In the genomic region with DNA sequence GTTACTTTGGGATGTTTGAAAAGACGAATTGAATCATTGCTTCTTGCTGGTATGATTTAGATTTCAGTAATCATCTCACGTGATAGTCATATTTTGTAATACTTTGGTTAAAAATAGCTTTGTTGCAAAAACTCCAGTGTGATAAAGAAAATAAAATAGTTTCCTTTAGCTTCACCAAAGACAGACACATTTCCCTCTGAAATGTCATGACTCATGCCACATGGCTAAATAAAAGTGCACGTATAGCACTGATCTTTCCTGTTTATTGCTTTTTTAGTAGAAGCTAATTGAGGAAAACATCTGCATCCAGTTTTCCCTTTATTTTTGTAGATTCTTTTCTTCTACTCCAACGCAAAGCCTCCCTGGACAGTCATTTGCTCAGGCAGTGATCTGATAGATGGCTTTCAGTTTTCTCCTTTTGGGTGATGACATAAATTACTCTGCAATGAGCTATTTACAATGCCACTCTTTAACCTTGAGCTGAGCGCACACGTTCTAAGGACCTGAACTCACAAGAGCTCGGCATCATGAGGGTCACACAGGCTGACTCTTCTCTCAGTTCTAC, we compare ENCODE assay signal across 12 cellular contexts.
DNase-seq lines count a peak whose midpoint lies in the region; ATAC-seq, FAIRE-seq and TF ChIP-seq lines count a peak whose summit lies in the region.
"Had no signal": no experiment of that assay in that cellular context is flagged by ENCODE, and none has a peak within 500 bp of the region (broad histone marks: within the 10 kb centered on the region; RNA-seq: fewer than 3 reads in every experiment).

No MANE protein-coding gene starts in this region.

- H2AFZ ChIP-seq in HepG2 (ENCODE audit: low read length) = no peak overlapping the region

- 18 to 27% (median 22%) methylated on average over 7 of the region's 7 CpGs for WGBS in heart left ventricle, 4 donors
- 66% methylated on average over 7 of the region's 7 CpGs for WGBS in HepG2 (ENCODE audit: low lambda C conversion rate)

- H4K20me1 ChIP-seq in HepG2 (ENCODE audit: insufficient read depth, low read length) = no peaks in the 10 kb centered on the region

- no peak overlapping the region for H3K4me2 ChIP-seq in HepG2 (ENCODE audit: low read depth, low read length)

- peak overlapping the region in 5 of 12 donors; percentile 24 to 38 (median 32) for H3K27ac ChIP-seq in heart left ventricle
- H3K27ac ChIP-seq in HepG2 (ENCODE audit: extremely low read length, insufficient read depth, low read length) = no peak overlapping the region
- H3K27ac ChIP-seq in vagina = peak overlapping the region; percentile 80
- no peak overlapping the region for H3K27ac ChIP-seq in effector memory CD4-positive, alpha-beta T cell (ENCODE audit: insufficient read depth, low read length, poor library complexity, severe bottlenecking)

- peaks cover 0 to 27% (median 12%) of the 10 kb centered on the region in 12 donors for H3K4me1 ChIP-seq in heart left ventricle
- peaks cover 47% of the 10 kb centered on the region for H3K4me1 ChIP-seq in HepG2 (ENCODE audit: insufficient read depth, low read length)
- peaks cover 19% of the 10 kb centered on the region for H3K4me1 ChIP-seq in vagina
- no peaks in the 10 kb centered on the region for H3K4me1 ChIP-seq in effector memory CD4-positive, alpha-beta T cell (ENCODE audit: control insufficient read depth, insufficient read depth, low read length, poor library complexity, severe bottlenecking)
- H3K4me1 ChIP-seq: BE2C had no signal

- H3K79me2 ChIP-seq in HepG2 (ENCODE audit: insufficient read depth, low read length) = no peaks in the 10 kb centered on the region

- TF ChIP-seq EP300 in HepG2 (IDR thresholded peaks at IDR 0.05; ENCODE audit: low read depth in 2 of 2, low read length in 2 of 2) (no peak), HepG2 (CRISPR knock-in tag; IDR thresholded peaks at IDR 0.05; ENCODE audit: borderline replicate concordance) (no peak)

- no TSS peak for BruUV-seq in HepG2 (replicated peaks; lab: Mats Ljungman, UMichigan)

- H3K4me3 ChIP-seq in heart left ventricle = no peak overlapping the region
- H3K4me3 ChIP-seq in choroid plexus epithelial cell (ENCODE audit: low read depth, low read length) = no peak overlapping the region
- H3K4me3 ChIP-seq in HepG2 (replicated peaks in 1 of 3; ENCODE audit: insufficient read depth in 1 of 3, low read depth in 2 of 3, low read length in 3 of 3) = no peak overlapping the region
- no peak overlapping the region for H3K4me3 ChIP-seq in vagina
- H3K4me3 ChIP-seq in effector memory CD4-positive, alpha-beta T cell (ENCODE audit: insufficient read depth, low read depth, low read length, poor library complexity, severe bottlenecking) = no peak overlapping the region
- H3K4me3 ChIP-seq: GM12878 had no signal

- H3K36me3 ChIP-seq in heart left ventricle = no peaks in the 10 kb centered on the region
- H3K36me3 ChIP-seq in HepG2 (replicated peaks in 1 of 2; ENCODE audit: control insufficient read depth in 1 of 2, insufficient read depth in 2 of 2, low read length in 2 of 2) = no peaks in the 10 kb centered on the region
- H3K36me3 ChIP-seq in vagina = no peaks in the 10 kb centered on the region
- H3K36me3 ChIP-seq in effector memory CD4-positive, alpha-beta T cell (ENCODE audit: control insufficient read depth, insufficient read depth, low read length) = no peaks in the 10 kb centered on the region
- H3K36me3 ChIP-seq: BE2C had no signal

- TF ChIP-seq POLR2A in heart left ventricle (IDR thresholded peaks at IDR 0.05) (no peak), HepG2 (IDR thresholded peaks at IDR 0.05; ENCODE audit: insufficient read depth in 1 of 2, low read depth in 2 of 2, low read length in 2 of 2) (no peak), vagina (IDR thresholded peaks at IDR 0.05) (no peak)

- no peak for FAIRE-seq in HepG2 (lab: Jason Lieb, UNC)
- FAIRE-seq: GM12878 had no signal

- ATAC-seq in heart left ventricle = peak in 3 of 4 donors; percentile 31 to 68 (median 43)
- ATAC-seq in Right ventricle myocardium inferior = no peak
- no peak for ATAC-seq in HepG2
- ATAC-seq: GM12878, left lobe of liver had no signal

- intact Hi-C loops in heart left ventricle (cut with DNase I) (no loop called here), Right ventricle myocardium inferior (cut with DNase I) (no loop called here), HepG2 (cut with micrococcal nuclease; ENCODE audit: unreplicated experiment) (no loop called here), vagina (cut with DNase I) (no loop called here), posterior vena cava (cut with DNase I) (no loop called here)

- POLR2A ChIA-PET in HepG2 (lab: Yijun Ruan, JAX) = interaction anchor here (1.2 kb wide), 1 partner anchor 352 kb away, joined by 3 read pairs; no protein-coding TSS in a partner anchor

- H3K27me3 ChIP-seq in heart left ventricle = peaks cover 0 to 8% (median 0%) of the 10 kb centered on the region in 9 donors
- no peaks in the 10 kb centered on the region; a peak in 1 of 5 replicates for H3K27me3 ChIP-seq in HepG2 (ENCODE audit: control insufficient read depth in 1 of 2, insufficient read depth in 2 of 2, low read length in 2 of 2)
- no peaks in the 10 kb centered on the region for H3K27me3 ChIP-seq in vagina
- H3K27me3 ChIP-seq in effector memory CD4-positive, alpha-beta T cell (replicated peaks; ENCODE audit: control insufficient read depth, insufficient read depth, low read length, poor library complexity, severe bottlenecking) = no peaks in the 10 kb centered on the region
- H3K27me3 ChIP-seq: BE2C had no signal

- TF ChIP-seq CTCF in heart left ventricle (IDR thresholded peaks at IDR 0.05) = no peak
- no peak for TF ChIP-seq CTCF in choroid plexus epithelial cell (conservative IDR thresholded peaks at IDR 0.05; ENCODE audit: low read depth, low read length)
- no peak for TF ChIP-seq CTCF in HepG2 (CRISPR knock-in tag; IDR thresholded peaks at IDR 0.05)
- TF ChIP-seq CTCF in vagina (IDR thresholded peaks at IDR 0.05) = no peak

- DNase-seq in heart left ventricle = no peak
- DNase-seq in Right ventricle myocardium inferior (ENCODE audit: missing footprints) = no peak
- DNase-seq in choroid plexus epithelial cell (ENCODE audit: low read depth) = peak; percentile 87
- peak; percentile 24 for DNase-seq in HepG2 (ENCODE audit: low spot score)
- DNase-seq in vagina (ENCODE audit: extremely low spot score in 2 of 2) = no peak
- DNase-seq in effector memory CD4-positive, alpha-beta T cell = no peak
- DNase-seq in posterior vena cava (ENCODE audit: low spot score) = no peak
- DNase-seq in islet precursor cell = no peak
- DNase-seq: BE2C, SHP77 had no signal

- in situ Hi-C loops in HepG2 (cut with HindIII; ENCODE audit: extremely low pct_ligation_motif_present, low pct_unique_long_range_greater_than_20kb) = no loop called here

- no peak for TF ChIP-seq RAD21 in HepG2 (CRISPR knock-in tag; IDR thresholded peaks at IDR 0.05)

- H3K9me3 ChIP-seq in heart left ventricle (no peaks in the 10 kb centered on the region), HepG2 (ENCODE audit: low read length) (no peaks in the 10 kb centered on the region), vagina (no peaks in the 10 kb centered on the region)
- no peaks in the 10 kb centered on the region for H3K9me3 ChIP-seq in effector memory CD4-positive, alpha-beta T cell (ENCODE audit: control insufficient read depth, low read length)
- H3K9me3 ChIP-seq: BE2C had no signal

- H3K9ac ChIP-seq in HepG2 (ENCODE audit: insufficient read depth, low read depth, low read length) = no peak overlapping the region

- CTCF ChIA-PET in HepG2 (lab: Yijun Ruan, JAX; ENCODE audit: low intra/inter-chr PET ratio, low total read pairs) = no interaction called here

TF ChIP-seq in HepG2, 621 proteins besides CTCF, POLR2A, EP300 and RAD21:
- TF ChIP-seq RARG (CRISPR knock-in tag; IDR thresholded peaks at IDR 0.05; ENCODE audit: low read depth) = no peak
- no peak for TF ChIP-seq FOSL2 (CRISPR knock-in tag; IDR thresholded peaks at IDR 0.05)
- TF ChIP-seq SMARCE1 (IDR thresholded peaks at IDR 0.05; ENCODE audit: borderline replicate concordance) = no peak
- TF ChIP-seq SNAPC2 (CRISPR knock-in tag; IDR thresholded peaks at IDR 0.05) = no peak
- TF ChIP-seq ZBTB21 (CRISPR knock-in tag; IDR thresholded peaks at IDR 0.05) = peak; percentile 53

Comparison
In these comparisons a context has a peak if more than half of its experiments do, and no peak if none do; other contexts are left out.
1. ATAC-seq: peak in heart left ventricle (3 of 4); none in Right ventricle myocardium inferior (single experiment) and HepG2 (single experiment).
2. DNase-seq: peak in choroid plexus epithelial cell (single experiment) and HepG2 (single experiment); none in heart left ventricle (0 of 5), Right ventricle myocardium inferior (single experiment), vagina (0 of 2), effector memory CD4-positive, alpha-beta T cell (0 of 3), posterior vena cava (single experiment) and islet precursor cell (single experiment).